Comparison of ENCODE assay signal across 8 cellular contexts in the genomic region with DNA sequence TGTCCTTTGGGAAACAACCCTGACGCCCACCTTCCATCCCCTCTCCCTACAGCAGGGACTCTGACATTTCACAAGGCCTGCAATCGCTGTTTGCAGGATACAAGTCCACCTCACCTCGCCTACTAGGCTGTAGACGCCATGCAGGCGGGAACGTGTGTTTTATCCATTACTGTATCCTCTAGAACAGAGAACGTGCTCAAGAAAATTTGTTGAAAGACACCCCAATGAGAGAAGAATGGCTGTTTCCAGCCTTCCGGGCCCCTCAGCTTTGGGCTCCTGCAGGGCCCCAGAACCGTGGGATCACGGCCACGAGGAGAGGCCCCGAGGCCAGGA. TPM values are rescaled to one million over a fixed set of nuclear protein-coding genes. Genes with fewer than 3 reads are reported as not detected.
DNase-seq lines count a peak whose midpoint lies in the region; ATAC-seq, FAIRE-seq and TF ChIP-seq lines count a peak whose summit lies in the region.

No MANE protein-coding gene starts in this region.

- H2AFZ ChIP-seq in K562 (ENCODE audit: low read depth, low read length), result peak overlapping the region; percentile 91; the same call in 1 of the 2 replicates

- H3K27me3 Mint-ChIP-seq in memory B cell, result no peaks in the 10 kb centered on the region

- H3K9ac ChIP-seq in K562 (ENCODE audit: insufficient read depth in 1 of 2, low read depth in 2 of 2, low read length in 2 of 2), result peak overlapping the region; percentile 37 to 83; a peak in 2 of 4 replicates

- H3K27me3 ChIP-seq in heart left ventricle (no peaks in the 10 kb centered on the region), K562 (ENCODE audit: control insufficient read depth in 2 of 2, insufficient read depth in 2 of 2, low read length in 2 of 2) (no peaks in the 10 kb centered on the region), uterus (no peaks in the 10 kb centered on the region)

- TF ChIP-seq POLR2A in heart left ventricle (IDR thresholded peaks at IDR 0.05), result no peak
- TF ChIP-seq POLR2A in K562 (conservative IDR thresholded peaks at IDR 0.05), result no peak
- TF ChIP-seq POLR2A in uterus (IDR thresholded peaks at IDR 0.05), result no peak

- peaks cover 7% of the 10 kb centered on the region for H3K36me3 Mint-ChIP-seq in memory B cell

- no peak for TF ChIP-seq EP300 in K562 (IDR thresholded peaks at IDR 0.05; ENCODE audit: low read length)

- no TSS peak for BruUV-seq in K562 (replicated peaks; lab: Mats Ljungman, UMichigan)

- peaks cover 46% of the 10 kb centered on the region for H4K20me1 ChIP-seq in K562 (replicated peaks; ENCODE audit: control insufficient read depth, insufficient read depth, low read length)

- H3K9me3 ChIP-seq in heart left ventricle, result no peaks in the 10 kb centered on the region
- H3K9me3 ChIP-seq in K562 (replicated peaks; ENCODE audit: control insufficient read depth, insufficient read depth, low read depth, low read length), result no peaks in the 10 kb centered on the region
- no peaks in the 10 kb centered on the region for H3K9me3 ChIP-seq in uterus

- H3K36me3 ChIP-seq in heart left ventricle, result peaks cover 0 to 45% (median 33%) of the 10 kb centered on the region in 9 donors
- peaks cover 44% of the 10 kb centered on the region for H3K36me3 ChIP-seq in K562 (ENCODE audit: control insufficient read depth, insufficient read depth, low read length)
- no peaks in the 10 kb centered on the region for H3K36me3 ChIP-seq in uterus

- H3K4me1 Mint-ChIP-seq in memory B cell, result peaks cover 32% of the 10 kb centered on the region

- H3K4me2 ChIP-seq in K562 (ENCODE audit: insufficient read depth, low read length), result peak overlapping the region; percentile 81; the same call in 1 of the 2 replicates

- no peaks in the 10 kb centered on the region for H3K9me3 Mint-ChIP-seq in memory B cell

- intact Hi-C loops in heart left ventricle (cut with DNase I) (loop anchor here (2.0 to 10.0 kb wide), 12 partner anchors 25 to 243 kb away; a partner anchor contains a TSS), Right ventricle myocardium inferior (cut with DNase I) (loop anchor here (5.0 kb wide), 4 partner anchors 140 to 245 kb away; a partner anchor contains a TSS), K562 (cut with micrococcal nuclease) (loop anchor here (5.0 kb wide), 2 partner anchors 70 to 150 kb away; a partner anchor contains a TSS), uterus (cut with DNase I; ENCODE audit: low total_unique reads) (no loop called here)

- peaks cover 0 to 83% (median 58%) of the 10 kb centered on the region in 12 donors for H3K4me1 ChIP-seq in heart left ventricle
- peaks cover 30 to 44% of the 10 kb centered on the region in 2 experiments for H3K4me1 ChIP-seq in K562 (replicated peaks in 1 of 2; ENCODE audit: control insufficient read depth in 2 of 2, insufficient read depth in 2 of 2, low read length in 2 of 2)
- peaks cover 0 to 12% of the 10 kb centered on the region in 2 donors for H3K4me1 ChIP-seq in uterus

- H3K79me2 ChIP-seq in K562 (ENCODE audit: control insufficient read depth, insufficient read depth, low read length), result peaks cover 16% of the 10 kb centered on the region

- in situ Hi-C loops in K562 (cut with MboI), result loop anchor here (5.0 kb wide), 1 partner anchor 140 kb away; no protein-coding TSS in a partner anchor

- H3K4me3 Mint-ChIP-seq in memory B cell, result no peak overlapping the region

- ATAC-seq in heart left ventricle (no peak), Right ventricle myocardium inferior (no peak), K562 (peak; percentile 1; the same call in 2 of the 3 replicates), memory B cell (ENCODE audit: low read depth) (no peak), GM21367 (IDR thresholded peaks at IDR 0.05; ENCODE audit: unreplicated experiment) (no peak), HG03439 (IDR thresholded peaks at IDR 0.05; ENCODE audit: unreplicated experiment) (no peak)

- 22 to 40% (median 34%) methylated on average over 12 of the region's 12 CpGs for WGBS in heart left ventricle, 4 donors
- 30% methylated on average over 12 of the region's 12 CpGs for WGBS in K562 (ENCODE audit: insufficient coverage, low coverage, missing lambda C conversion rate)

- H3K4me3 ChIP-seq in heart left ventricle, result peak overlapping the region; percentile 43 to 75 (median 64)
- H3K4me3 ChIP-seq in K562, result peak overlapping the region; percentile 40; the same call in 1 of the 2 replicates
- peak overlapping the region; percentile 48 to 53 for H3K4me3 ChIP-seq in uterus

- CTCF ChIA-PET in K562 (lab: Yijun Ruan, JAX; ENCODE audit: low intra/inter-chr PET ratio), result interaction anchor here (1.3 to 1.5 kb wide), 2 partner anchors 85 to 149 kb away, joined by 4 to 6 read pairs; no protein-coding TSS in a partner anchor

- peak overlapping the region; percentile 69 for H3K27ac Mint-ChIP-seq in memory B cell

- POLR2A ChIA-PET in K562 (lab: Yijun Ruan, JAX), result interaction anchor here (0.6 to 2.0 kb wide), 10 partner anchors 9 to 671 kb away, joined by 3 to 13 read pairs (median 3); no protein-coding TSS in a partner anchor

- DNase-seq in heart left ventricle (no peak), Right ventricle myocardium inferior (ENCODE audit: missing footprints) (no peak), K562 (ENCODE audit: extremely low read depth in 1 of 4, low spot score in 3 of 4) (peak in 1 of 4 experiments; percentile 33), memory B cell (ENCODE audit: low spot score in 2 of 2) (no peak), uterus (no peak)
- DNase-seq in effector CD4-positive, alpha-beta T cell, result no peak

- peak overlapping the region in 9 of 12 donors; percentile 1 to 93 (median 85) for H3K27ac ChIP-seq in heart left ventricle
- H3K27ac ChIP-seq in K562 (ENCODE audit: extremely low read depth, low read depth, low read length), result peak overlapping the region; percentile 27; the same call in 1 of the 3 replicates
- H3K27ac ChIP-seq in uterus, result no peak overlapping the region

- no peaks in the 10 kb centered on the region for H3K9me1 ChIP-seq in K562 (ENCODE audit: control insufficient read depth, insufficient read depth, low read length)

- no peak for TF ChIP-seq CTCF in heart left ventricle (IDR thresholded peaks at IDR 0.05)
- TF ChIP-seq CTCF in K562 (IDR thresholded peaks at IDR 0.05 in 2 of 3, conservative IDR thresholded peaks at IDR 0.05 in 1 of 3; ENCODE audit: insufficient read depth in 2 of 3, low read depth in 1 of 3, low read length in 3 of 3), result no peak
- no peak for TF ChIP-seq CTCF in uterus (IDR thresholded peaks at IDR 0.05)

- no peak for TF ChIP-seq RAD21 in K562 (CRISPR knock-in tag; conservative IDR thresholded peaks at IDR 0.05 in 1 of 2, IDR thresholded peaks at IDR 0.05 in 1 of 2)

- FAIRE-seq in K562 (lab: Jason Lieb, UNC), result no peak

TF ChIP-seq in K562, 482 proteins besides CTCF, POLR2A, EP300 and RAD21 (continues in another document):
- no peak for TF ChIP-seq IRF2 (CRISPR knock-in tag; IDR thresholded peaks at IDR 0.05)
- TF ChIP-seq ZNF583 (CRISPR knock-in tag; IDR thresholded peaks at IDR 0.05), result no peak
- TF ChIP-seq KAT7 (CRISPR knock-in tag; IDR thresholded peaks at IDR 0.05; ENCODE audit: borderline replicate concordance), result 0 out of 2 replicates have a peak, but pooled peaks have one; percentile 29
- peak; percentile 50; the same call in 1 of the 2 replicates for TF ChIP-seq L3MBTL2 (IDR thresholded peaks at IDR 0.05)

RNA-seq across cellular contexts. Expression of a gene that starts 1.5 kb away (rescaled TPM):
- 10 to 100 TPM; 17.3 to 34.6 (median 24.6) TPM for total RNA-seq in heart left ventricle
- polyA plus RNA-seq in heart left ventricle, result 10 to 100 TPM; 10.3 to 14.5 TPM
- total RNA-seq in Right ventricle myocardium inferior, result 39.2 TPM
- total RNA-seq in K562 (2011; cell fraction: chromatin; rRNA removed; ENCODE audit: low replicate concordance), result 5.2 and 11.9 TPM in 2 replicates
- total RNA-seq in K562 (2011; cell fraction: nucleolus; rRNA removed), result 8.2 and 10.0 TPM in 2 replicates
- 4.3 and 5.9 TPM in 2 replicates for total RNA-seq in K562 (2011; cell fraction: nucleoplasm; rRNA removed)
- total RNA-seq in K562 (2014; rRNA removed), result 1.1 and 1.8 TPM in 2 replicates
- 0.57 and 0.76 TPM in 2 replicates for total RNA-seq in K562 (2014; rRNA removed; fragmentation: Illumina TruSeq; extraction: Trizol)
- 0.91 and 1.2 TPM in 2 replicates for total RNA-seq in K562 (2015; rRNA removed; fragmentation: Illumina TruSeq; extraction: Trizol)
- 1.1 and 1.6 TPM in 2 replicates for total RNA-seq in K562 (2021)
- 2.0 and 5.3 TPM in 2 replicates for polyA plus RNA-seq in K562 (2011; rRNA removed)
- 4.0 and 5.6 TPM in 2 replicates for polyA plus RNA-seq in K562 (2011; cell fraction: cytosol; rRNA removed)
- 13.5 and 14.4 TPM in 2 replicates for polyA plus RNA-seq in K562 (2011; cell fraction: nucleus; rRNA removed)
- polyA plus RNA-seq in K562 (2012), result 1.1 and 2.9 TPM in 2 replicates
- 1.1 and 1.2 TPM in 2 replicates for polyA plus RNA-seq in K562 (2014; fragmentation: Illumina TruSeq; extraction: Trizol)
- polyA plus RNA-seq in K562 (2014; fragmentation: Nextera tagmentation; extraction: Ambion mirVana), result under 1 TPM; 0.03 to 0.10 TPM
- 0.86 and 2.0 TPM in 2 replicates for polyA plus RNA-seq in K562 (2014; rRNA removed)
- polyA minus RNA-seq in K562 (2011; rRNA and poly(A)+ RNA removed), result 1.8 and 2.1 TPM in 2 replicates
- 2.7 and 3.7 TPM in 2 replicates for polyA minus RNA-seq in K562 (2011; cell fraction: cytosol; rRNA and poly(A)+ RNA removed)
- polyA minus RNA-seq in K562 (2011; cell fraction: nucleus; rRNA and poly(A)+ RNA removed), result 3.0 and 7.2 TPM in 2 replicates
- total RNA-seq in uterus, result 10 to 100 TPM in 2 of 4 donors, 1 to 10 TPM in 1, under 1 TPM in 1; 0.51 to 34.8 (median 10.3) TPM

RNA-seq across cellular contexts. Expression of a gene that starts 8.4 kb away (rescaled TPM):
- total RNA-seq in heart left ventricle (100 to 1,000 TPM; 244 to 836 (median 739) TPM), Right ventricle myocardium inferior (747 TPM), K562 (2014; rRNA removed) (2,881 and 3,864 TPM in 2 replicates), K562 (2014; rRNA removed; fragmentation: Illumina TruSeq; extraction: Trizol) (1,940 and 1,970 TPM in 2 replicates), K562 (2015; rRNA removed; fragmentation: Illumina TruSeq; extraction: Trizol) (2,305 and 2,457 TPM in 2 replicates), K562 (2021) (1,177 and 1,224 TPM in 2 replicates), uterus (1,000 to 10,000 TPM in 2 of 4 donors, 100 to 1,000 TPM in 1, 10 to 100 TPM in 1; 87.9 to 1,969 (median 610) TPM)
- polyA plus RNA-seq in heart left ventricle (1,000 to 10,000 TPM in 1 of 2 donors, 100 to 1,000 TPM in 1; 903 to 1,830 TPM), K562 (2011; rRNA removed) (1,194 and 1,318 TPM in 2 replicates), K562 (2014; fragmentation: Illumina TruSeq; extraction: Trizol) (1,709 and 2,292 TPM in 2 replicates), K562 (2014; fragmentation: Nextera tagmentation; extraction: Ambion mirVana) (1,000 to 10,000 TPM; 1,939 to 2,988 TPM), K562 (2014; rRNA removed) (1,879 and 3,414 TPM in 2 replicates)
- total RNA-seq in K562 (2011; cell fraction: chromatin; rRNA removed; ENCODE audit: low replicate concordance), result 240 and 244 TPM in 2 replicates
- 381 and 382 TPM in 2 replicates for total RNA-seq in K562 (2011; cell fraction: nucleolus; rRNA removed)
- total RNA-seq in K562 (2011; cell fraction: nucleoplasm; rRNA removed), result 661 and 1,150 TPM in 2 replicates
- polyA plus RNA-seq in K562 (2011; cell fraction: cytosol; rRNA removed), result 365 and 561 TPM in 2 replicates
- polyA plus RNA-seq in K562 (2011; cell fraction: nucleus; rRNA removed), result 725 and 1,254 TPM in 2 replicates
- polyA plus RNA-seq in K562 (2012), result 2,337 and 4,545 TPM in 2 replicates
- 3,511 and 3,761 TPM in 2 replicates for polyA minus RNA-seq in K562 (2011; rRNA and poly(A)+ RNA removed)
- polyA minus RNA-seq in K562 (2011; cell fraction: cytosol; rRNA and poly(A)+ RNA removed), result 663 and 692 TPM in 2 replicates
- 149 and 306 TPM in 2 replicates for polyA minus RNA-seq in K562 (2011; cell fraction: nucleus; rRNA and poly(A)+ RNA removed)

Comparison
In these comparisons a context has a peak if more than half of its experiments do, and no peak if none do; other contexts are left out.
1. H3K27ac ChIP-seq: peak in heart left ventricle (9 of 12) and K562 (single experiment); none in uterus (0 of 2).
2. Peak in every context shown above with its lines, with median percentiles within 50 percentile points of each other: H3K4me3 ChIP-seq.